20 cellular contexts compared by ENCODE assay signal in genomic region chr1:97271906-97272788, GRCh38.
DNase-seq lines count a peak whose midpoint lies in the region; TF ChIP-seq lines count a peak whose summit lies in the region.
"Had no signal": no experiment of that assay in that cellular context is flagged by ENCODE, and none has a peak within 500 bp of the region (broad histone marks: within the 10 kb centered on the region; RNA-seq: fewer than 3 reads in every experiment).

No MANE protein-coding gene starts in this region.

- peaks cover 28% of the 10 kb centered on the region for H3K4me1 Mint-ChIP-seq in chondrocyte (ENCODE audit: low read depth)

- 49 to 50% methylated on average over 6 of the region's 6 CpGs for WGBS in testis, 2 donors

- no peaks in the 10 kb centered on the region for H3K36me3 Mint-ChIP-seq in chondrocyte (ENCODE audit: low read depth)

- H3K27me3 ChIP-seq in subcutaneous abdominal adipose tissue (ENCODE audit: control insufficient read depth in 5 of 5, insufficient read depth in 4 of 5, low read length in 5 of 5) (no peaks in the 10 kb centered on the region), testis (no peaks in the 10 kb centered on the region)
- H3K27me3 ChIP-seq: BE2C, neutrophil had no signal

- TF ChIP-seq POLR2A in testis (IDR thresholded peaks at IDR 0.05), result no peak

- no peak overlapping the region for H3K4me3 ChIP-seq in subcutaneous abdominal adipose tissue (ENCODE audit: low read depth in 1 of 5, low read length in 5 of 5)
- H3K4me3 ChIP-seq in testis, result no peak overlapping the region
- H3K4me3 ChIP-seq: lower lobe of right lung had no signal

- H3K4me3 Mint-ChIP-seq in chondrocyte (ENCODE audit: unreplicated experiment), result no peak overlapping the region
- H3K4me3 Mint-ChIP-seq: activated CD8-positive, alpha-beta T cell treated with anti-CD3 and anti-CD28 coated beads, Interleukin-2, amount 10 ng/mL, durations not matched to agents 7 days and 5 days had no signal

- DNase-seq in NCI-H1105 treated with DMSO at 0.1 percent for 48 hours (lab: John Stamatoyannopoulos, UW) (peak; percentile 22), NCI-H1105 (lab: John Stamatoyannopoulos, UW) (no peak), chondrocyte (ENCODE audit: low spot score) (no peak), iris pigment epithelial cell (ENCODE audit: low read depth) (peak; percentile 20), testis (no peak), mucosa of gallbladder (ENCODE audit: low spot score) (no peak), substantia nigra (lab: John Stamatoyannopoulos, UW) (no peak)
- DNase-seq: activated CD8-positive, alpha-beta T cell treated with anti-CD3 and anti-CD28 coated beads, Interleukin-2, amount 10 ng/mL, durations not matched to agents 7 days and 5 days; activated T-cell treated with anti-CD3 and anti-CD28 coated beads, Interleukin-2, amount 50 U/mL, for 1 hour; amniotic stem cell; BE2C; caudate nucleus; effector memory CD4-positive, alpha-beta T cell; KG1; lower lobe of right lung; NCI-H2029 treated with DMSO at 0.1 percent for 48 hours; stimulated activated CD8-positive, alpha-beta memory T cell treated with anti-CD3 and anti-CD28 coated beads, Interleukin-4, amount 100 ng/mL, for 48 hours; T1000 had no signal

- TF ChIP-seq CTCF in chondrocyte (IDR thresholded peaks at IDR 0.05), result no peak
- TF ChIP-seq CTCF in testis (IDR thresholded peaks at IDR 0.05), result no peak

- no peak overlapping the region for H3K9ac ChIP-seq in subcutaneous abdominal adipose tissue (ENCODE audit: low read length in 5 of 5)

- H3K27ac Mint-ChIP-seq in chondrocyte (ENCODE audit: unreplicated experiment), result peak overlapping the region; percentile 9
- H3K27ac Mint-ChIP-seq: activated CD8-positive, alpha-beta T cell treated with anti-CD3 and anti-CD28 coated beads, Interleukin-2, amount 10 ng/mL, durations not matched to agents 7 days and 5 days had no signal

- H3K9me3 ChIP-seq in subcutaneous abdominal adipose tissue (ENCODE audit: control insufficient read depth in 5 of 5, low read length in 5 of 5), result peaks cover 0 to 3% (median 0%) of the 10 kb centered on the region in 5 donors
- H3K9me3 ChIP-seq in testis, result no peaks in the 10 kb centered on the region
- H3K9me3 ChIP-seq: BE2C, lower lobe of right lung, neutrophil had no signal

- peaks cover 0 to 31% (median 14%) of the 10 kb centered on the region in 5 donors for H3K4me1 ChIP-seq in subcutaneous abdominal adipose tissue (ENCODE audit: control insufficient read depth in 5 of 5, insufficient read depth in 5 of 5, low read length in 5 of 5)
- H3K4me1 ChIP-seq in testis, result no peaks in the 10 kb centered on the region

- intact Hi-C loops in testis (cut with DNase I; ENCODE audit: low total_unique reads), result no loop called here

- H3K27ac ChIP-seq in subcutaneous abdominal adipose tissue (ENCODE audit: low read depth, low read length) (peak overlapping the region; percentile 9), testis (no peak overlapping the region), substantia nigra (ENCODE audit: low read depth, low read length, poor library complexity, severe bottlenecking) (no peak overlapping the region)
- H3K27ac ChIP-seq: lower lobe of right lung, neutrophil had no signal

- H3K27me3 Mint-ChIP-seq in chondrocyte (ENCODE audit: low read depth), result no peaks in the 10 kb centered on the region

- H3K36me3 ChIP-seq in subcutaneous abdominal adipose tissue (ENCODE audit: control insufficient read depth in 5 of 5, insufficient read depth in 5 of 5, low read length in 5 of 5) (peaks cover 0 to 6% (median 0%) of the 10 kb centered on the region in 5 donors), testis (ENCODE audit: low read depth, missing control alignments) (no peaks in the 10 kb centered on the region)
- H3K36me3 ChIP-seq: BE2C, lower lobe of right lung, neutrophil had no signal

- H3K9me3 Mint-ChIP-seq in chondrocyte (ENCODE audit: low read depth), result peaks cover 9% of the 10 kb centered on the region

Comparison
In these comparisons a context has a peak if more than half of its experiments do, and no peak if none do; other contexts are left out.
1. DNase-seq: peak in NCI-H1105 treated with DMSO at 0.1 percent for 48 hours (single experiment) and iris pigment epithelial cell (single experiment); none in NCI-H1105 (single experiment), chondrocyte (single experiment), testis (single experiment), mucosa of gallbladder (single experiment) and substantia nigra (0 of 49).